17 cellular contexts compared by ENCODE assay signal in genomic region chr11:12483604-12484003, GRCh38.
"Had no signal": no experiment of that assay in that cellular context is flagged by ENCODE, and none has a peak within 500 bp of the region (broad histone marks: within the 10 kb centered on the region; RNA-seq: fewer than 3 reads in every experiment).

No MANE protein-coding gene starts in this region.

- FAIRE-seq: endothelial cell of umbilical vein had no signal

- H3K36me3 Mint-ChIP-seq: natural killer cell had no signal

- H3K27me3 ChIP-seq: right lobe of liver, tibial artery had no signal

- H3K36me3 ChIP-seq: right lobe of liver, WERI-Rb-1 had no signal

- ATAC-seq: activated CD4-positive, alpha-beta T cell treated with anti-CD3 and anti-CD28 coated beads for 36 hours; activated CD8-positive, alpha-beta T cell treated with anti-CD3 and anti-CD28 coated beads for 36 hours; activated naive CD4-positive, alpha-beta T cell treated with anti-CD3 and anti-CD28 coated beads, Interleukin-2, amount 50 U/mL, for 72 hours; activated T-cell treated with anti-CD3 and anti-CD28 coated beads, Interleukin-2, amount 50 U/mL, for 4 hours; natural killer cell; T-helper 17 cell had no signal

- H3K4me3 Mint-ChIP-seq: activated CD4-positive, alpha-beta T cell treated with anti-CD3 and anti-CD28 coated beads for 36 hours; activated CD8-positive, alpha-beta T cell treated with anti-CD3 and anti-CD28 coated beads for 36 hours; activated T-cell treated with anti-CD3 and anti-CD28 coated beads, Interleukin-2, amount 50 U/mL, for 4 hours; central memory CD8-positive, alpha-beta T cell; natural killer cell; T-helper 17 cell had no signal

- H3K9me3 ChIP-seq: right lobe of liver, tibial artery had no signal

- H3K4me3 ChIP-seq: lung, right lobe of liver, tibial artery had no signal

- H3K27ac Mint-ChIP-seq: activated CD4-positive, alpha-beta T cell treated with anti-CD3 and anti-CD28 coated beads for 36 hours; activated CD8-positive, alpha-beta T cell treated with anti-CD3 and anti-CD28 coated beads for 36 hours; activated naive CD4-positive, alpha-beta T cell treated with anti-CD3 and anti-CD28 coated beads, Interleukin-2, amount 50 U/mL, for 72 hours; natural killer cell; T-helper 17 cell had no signal

- H3K4me1 ChIP-seq: right lobe of liver had no signal

- H3K4me1 Mint-ChIP-seq: activated CD4-positive, alpha-beta T cell treated with anti-CD3 and anti-CD28 coated beads for 36 hours; central memory CD8-positive, alpha-beta T cell; natural killer cell; T-helper 17 cell had no signal

- H3K27ac ChIP-seq: right lobe of liver, WERI-Rb-1 had no signal

- DNase-seq: activated CD4-positive, alpha-beta T cell treated with anti-CD3 and anti-CD28 coated beads for 36 hours; activated CD8-positive, alpha-beta T cell treated with anti-CD3 and anti-CD28 coated beads for 36 hours; activated effector memory CD4-positive, alpha-beta T cell treated with anti-CD3 and anti-CD28 coated beads, Interleukin-2, amount 50 U/mL, for 16 hours; activated T-cell treated with anti-CD3 and anti-CD28 coated beads, Interleukin-2, amount 50 U/mL, for 4 hours; cortex of kidney; effector CD4-positive, alpha-beta T cell; natural killer cell; nucleus accumbens; stimulated activated CD4-positive, alpha-beta T cell treated with anti-CD3 and anti-CD28 coated beads, Interleukin-1b, Interleukin-23, amount 100 ng/mL, for 48 hours; T-helper 17 cell; tibial artery; WERI-Rb-1 had no signal
